8 cellular contexts compared by ENCODE assay signal in genomic region chr10:62726142-62726541, GRCh38.
DNase-seq lines count a peak whose midpoint lies in the region; ATAC-seq and TF ChIP-seq lines count a peak whose summit lies in the region.

No MANE protein-coding gene starts in this region.

- no peaks in the 10 kb centered on the region for H3K9me3 ChIP-seq in psoas muscle

- TF ChIP-seq CTCF in psoas muscle (IDR thresholded peaks at IDR 0.05): no peak

- H3K4me3 ChIP-seq in psoas muscle: no peak overlapping the region

- ATAC-seq in HG03108 (IDR thresholded peaks at IDR 0.05; ENCODE audit: unreplicated experiment) (peak; percentile 67), psoas muscle (no peak)
- ATAC-seq in stimulated activated naive CD8-positive, alpha-beta T cell treated with anti-CD3 and anti-CD28 coated beads, Interleukin-15, Interleukin-2, amounts not matched to agents 100 U/mL and 50 U/mL, for 24 hours: peak; percentile 97

- peak; percentile 52 for DNase-seq in activated gamma-delta T cell treated with anti-CD3 and anti-CD28 coated beads, Interleukin-2, amount 50 U/mL, for 16 hours (ENCODE audit: low read depth)
- no peak for DNase-seq in activated gamma-delta T cell (lab: John Stamatoyannopoulos, UW)
- DNase-seq in stimulated activated naive CD8-positive, alpha-beta T cell treated with anti-CD3 and anti-CD28 coated beads, Interleukin-15, Interleukin-2, amounts not matched to agents 100 U/mL and 50 U/mL, for 24 hours: peak; percentile 63
- DNase-seq in medulla oblongata (ENCODE audit: extremely low spot score): no peak
- DNase-seq in NCI-H2081 (lab: John Stamatoyannopoulos, UW): no peak
- no peak for DNase-seq in psoas muscle

- intact Hi-C loops in psoas muscle (cut with DNase I): no loop called here

- H3K27ac ChIP-seq in psoas muscle: no peak overlapping the region

- peak overlapping the region; percentile 9 for H3K4me3 Mint-ChIP-seq in activated naive CD4-positive, alpha-beta T cell treated with anti-CD3 and anti-CD28 coated beads, Interleukin-2, amount 50 U/mL, for 24 hours

- H3K9me3 Mint-ChIP-seq in activated naive CD4-positive, alpha-beta T cell treated with anti-CD3 and anti-CD28 coated beads, Interleukin-2, amount 50 U/mL, for 24 hours: no peaks in the 10 kb centered on the region

- no peaks in the 10 kb centered on the region for H3K36me3 ChIP-seq in psoas muscle (ENCODE audit: insufficient read depth in 1 of 2, low read depth in 1 of 2)

- H3K4me1 Mint-ChIP-seq in activated naive CD4-positive, alpha-beta T cell treated with anti-CD3 and anti-CD28 coated beads, Interleukin-2, amount 50 U/mL, for 24 hours: peaks cover 50% of the 10 kb centered on the region

- no peaks in the 10 kb centered on the region for H3K4me1 ChIP-seq in psoas muscle

- no peaks in the 10 kb centered on the region for H3K27me3 Mint-ChIP-seq in activated naive CD4-positive, alpha-beta T cell treated with anti-CD3 and anti-CD28 coated beads, Interleukin-2, amount 50 U/mL, for 24 hours

- peak overlapping the region; percentile 78 for H3K27ac Mint-ChIP-seq in activated naive CD4-positive, alpha-beta T cell treated with anti-CD3 and anti-CD28 coated beads, Interleukin-2, amount 50 U/mL, for 24 hours

- H3K36me3 Mint-ChIP-seq in activated naive CD4-positive, alpha-beta T cell treated with anti-CD3 and anti-CD28 coated beads, Interleukin-2, amount 50 U/mL, for 24 hours: no peaks in the 10 kb centered on the region

- no peaks in the 10 kb centered on the region for H3K27me3 ChIP-seq in psoas muscle (ENCODE audit: insufficient read depth in 3 of 3, low read length in 2 of 3)

- WGBS in psoas muscle, 3 donors: 69 to 81% (median 71%) methylated on average over 5 of the region's 5 CpGs

Comparison
In these comparisons a context has a peak if more than half of its experiments do, and no peak if none do; other contexts are left out.
1. DNase-seq: peak in activated gamma-delta T cell treated with anti-CD3 and anti-CD28 coated beads, Interleukin-2, amount 50 U/mL, for 16 hours (single experiment) and stimulated activated naive CD8-positive, alpha-beta T cell treated with anti-CD3 and anti-CD28 coated beads, Interleukin-15, Interleukin-2, amounts not matched to agents 100 U/mL and 50 U/mL, for 24 hours (single experiment); none in activated gamma-delta T cell (single experiment), medulla oblongata (single experiment), NCI-H2081 (0 of 2) and psoas muscle (0 of 2).
2. ATAC-seq: peak in HG03108 (single experiment) and stimulated activated naive CD8-positive, alpha-beta T cell treated with anti-CD3 and anti-CD28 coated beads, Interleukin-15, Interleukin-2, amounts not matched to agents 100 U/mL and 50 U/mL, for 24 hours (single experiment); none in psoas muscle (0 of 4).